15 cellular contexts compared by ENCODE assay signal in genomic region chr12:65205886-65206285, GRCh38. TPM values are rescaled to one million over a fixed set of nuclear protein-coding genes. Genes with fewer than 3 reads are reported as not detected.
DNase-seq lines count a peak whose midpoint lies in the region; ATAC-seq, FAIRE-seq and TF ChIP-seq lines count a peak whose summit lies in the region.
"Had no signal": no experiment of that assay in that cellular context is flagged by ENCODE, and none has a peak within 500 bp of the region (broad histone marks: within the 10 kb centered on the region; RNA-seq: fewer than 3 reads in every experiment).

No MANE protein-coding gene starts in this region.

- peaks cover 62% of the 10 kb centered on the region for H3K4me1 Mint-ChIP-seq in activated T-cell treated with anti-CD3 and anti-CD28 coated beads, Interleukin-2, amount 50 U/mL, for 72 hours (ENCODE audit: low read depth)

- TF ChIP-seq EP300 in GM12878 (IDR thresholded peaks at IDR 0.05; ENCODE audit: borderline replicate concordance in 1 of 2, control insufficient read depth in 1 of 2, low read depth in 2 of 2, low read length in 2 of 2): no peak

- in situ Hi-C loops in GM12878 (cut with MboI): no loop called here

- no peak overlapping the region for H3K4me3 Mint-ChIP-seq in activated T-cell treated with anti-CD3 and anti-CD28 coated beads, Interleukin-2, amount 50 U/mL, for 72 hours
- H3K4me3 Mint-ChIP-seq: activated T-helper 1 cell treated with anti-CD3 and anti-CD28 coated beads, Interleukin-12 subunit alpha, Interleukin-12 subunit beta, Interleukin-2, Interleukin-4 antibody, amounts not matched to agents 30 ng/mL and 10 ng/mL and 1 ng/mL, durations not matched to agents 14 hours and 24 hours and 36 hours had no signal

- DNase-seq in GM12878 (ENCODE audit: low read depth, low spot score) (no peak), NOMO-1 treated with DMSO at 0.1 percent for 48 hours (lab: John Stamatoyannopoulos, UW; ENCODE audit: unreplicated experiment) (no peak), left lobe of liver (ENCODE audit: low spot score) (no peak)
- no peak for DNase-seq in activated T-cell treated with anti-CD3 and anti-CD28 coated beads, Interleukin-2, amount 50 U/mL, for 72 hours
- DNase-seq: activated CD4-positive, CD25-positive, alpha-beta regulatory T cell treated with anti-CD3 and anti-CD28 coated beads, Interleukin-2, amount 50 U/mL, for 72 hours; effector CD8-positive, alpha-beta T cell; NCI-H2171; occipital lobe; PC-3; SW 1271 had no signal

- intact Hi-C loops in GM12878 (cut with micrococcal nuclease; ENCODE audit: unreplicated experiment): no loop called here

- RAD21 ChIA-PET in GM12878 (lab: Charles Lee; ENCODE audit: unreplicated experiment): no interaction called here

- no peak overlapping the region for H2AFZ ChIP-seq in GM12878 (ENCODE audit: control insufficient read depth, low read depth, low read length)

- H3K4me2 ChIP-seq in GM12878 (ENCODE audit: control insufficient read depth, insufficient read depth): peak overlapping the region; percentile 30; the same call in 1 of the 2 replicates
- H3K4me2 ChIP-seq: smooth muscle cell had no signal

- H3K27ac Mint-ChIP-seq in activated T-cell treated with anti-CD3 and anti-CD28 coated beads, Interleukin-2, amount 50 U/mL, for 72 hours: no peak overlapping the region
- H3K27ac Mint-ChIP-seq: activated T-helper 1 cell treated with anti-CD3 and anti-CD28 coated beads, Interleukin-12 subunit alpha, Interleukin-12 subunit beta, Interleukin-2, Interleukin-4 antibody, amounts not matched to agents 30 ng/mL and 10 ng/mL and 1 ng/mL, durations not matched to agents 14 hours and 24 hours and 36 hours had no signal

- FAIRE-seq in GM12878 (lab: Jason Lieb, UNC): no peak

- H3K36me3 Mint-ChIP-seq in activated T-cell treated with anti-CD3 and anti-CD28 coated beads, Interleukin-2, amount 50 U/mL, for 72 hours (ENCODE audit: insufficient read depth in 2 of 2): peaks cover 1 to 2% of the 10 kb centered on the region in 2 donors

- peak; percentile 80 for ATAC-seq in GM18498 (IDR thresholded peaks at IDR 0.05; ENCODE audit: unreplicated experiment)
- ATAC-seq in GM19468 (IDR thresholded peaks at IDR 0.05; ENCODE audit: extremely low read depth, unreplicated experiment): peak; percentile 38
- ATAC-seq in HG03175 (IDR thresholded peaks at IDR 0.05; ENCODE audit: unreplicated experiment): peak; percentile 52
- peak; percentile 54 for ATAC-seq in GM12878
- ATAC-seq in left lobe of liver: no peak
- no peak for ATAC-seq in activated T-cell treated with anti-CD3 and anti-CD28 coated beads, Interleukin-2, amount 50 U/mL, for 72 hours (replicated peaks in 1 of 2)
- ATAC-seq: PC-3 had no signal

- CTCF ChIA-PET in GM12878 (lab: Yijun Ruan, JAX): no interaction called here

- no peaks in the 10 kb centered on the region; a peak in 1 of 4 replicates for H3K36me3 ChIP-seq in GM12878 (ENCODE audit: control insufficient read depth in 2 of 2, insufficient read depth in 2 of 2, low read length in 1 of 2)

- H4K20me1 ChIP-seq in GM12878 (ENCODE audit: control insufficient read depth, insufficient read depth): no peaks in the 10 kb centered on the region

- no peak for TF ChIP-seq RAD21 in GM12878 (IDR thresholded peaks at IDR 0.05; ENCODE audit: insufficient read depth, low read depth, low read length)

- H3K9me3 Mint-ChIP-seq in activated T-cell treated with anti-CD3 and anti-CD28 coated beads, Interleukin-2, amount 50 U/mL, for 72 hours: no peaks in the 10 kb centered on the region
- H3K9me3 Mint-ChIP-seq: activated T-helper 1 cell treated with anti-CD3 and anti-CD28 coated beads, Interleukin-12 subunit alpha, Interleukin-12 subunit beta, Interleukin-2, Interleukin-4 antibody, amounts not matched to agents 30 ng/mL and 10 ng/mL and 1 ng/mL, durations not matched to agents 14 hours and 24 hours and 36 hours had no signal

- POLR2A ChIA-PET in GM12878 (lab: Charles Lee): no interaction called here

- no peaks in the 10 kb centered on the region for H3K27me3 Mint-ChIP-seq in activated T-cell treated with anti-CD3 and anti-CD28 coated beads, Interleukin-2, amount 50 U/mL, for 72 hours (ENCODE audit: low read depth)

- SMC1A ChIA-PET in GM12878 (lab: Charles Lee; ENCODE audit: uncharacterized antibody, unreplicated experiment): interaction anchor here (1.5 kb wide), 1 partner anchor 12 kb away, joined by 4 read pairs; no protein-coding TSS in a partner anchor

- no peaks in the 10 kb centered on the region; the same call in 1 of the 3 replicates for H3K9me3 ChIP-seq in GM12878 (replicated peaks; ENCODE audit: control insufficient read depth, insufficient read depth, low read length)

- peaks cover 24% of the 10 kb centered on the region for H3K4me1 ChIP-seq in GM12878 (ENCODE audit: control insufficient read depth, insufficient read depth, low read length)

- H3K79me2 ChIP-seq in GM12878 (ENCODE audit: control insufficient read depth, insufficient read depth, low read length): peaks cover 66% of the 10 kb centered on the region

- no peak for TF ChIP-seq POLR2A in GM12878 (IDR thresholded peaks at IDR 0.05; ENCODE audit: low read depth, low read length)

- no peak overlapping the region for H3K9ac ChIP-seq in GM12878 (ENCODE audit: control insufficient read depth, insufficient read depth, low read length)

- peak overlapping the region; percentile 48; the same call in 1 of the 2 replicates for H3K27ac ChIP-seq in GM12878 (ENCODE audit: control insufficient read depth, insufficient read depth)

- no peak overlapping the region for H3K4me3 ChIP-seq in GM12878
- H3K4me3 ChIP-seq: smooth muscle cell had no signal

- TF ChIP-seq CTCF in GM12878 (IDR thresholded peaks at IDR 0.05 in 2 of 3, conservative IDR thresholded peaks at IDR 0.05 in 1 of 3; ENCODE audit: control insufficient read depth in 2 of 3, extremely low read depth in 1 of 3, insufficient read depth in 1 of 3, low read depth in 3 of 3, low read length in 3 of 3): no peak

- no peaks in the 10 kb centered on the region for H3K27me3 ChIP-seq in GM12878 (replicated peaks in 1 of 2; ENCODE audit: control insufficient read depth in 2 of 2, insufficient read depth in 2 of 2, low read length in 1 of 2)

- BruUV-seq in GM12878 (replicated peaks; lab: Mats Ljungman, UMichigan): no TSS peak

TF ChIP-seq in GM12878, 131 proteins besides CTCF, POLR2A, EP300 and RAD21 (continues in another document):
- 0 out of 2 replicates have a peak, but pooled peaks have one; percentile 34 for TF ChIP-seq TCF12 (IDR thresholded peaks at IDR 0.05; ENCODE audit: low read depth, low read length)
- no peak for TF ChIP-seq MXI1 (IDR thresholded peaks at IDR 0.05; ENCODE audit: low read depth, low read length)
- no peak for TF ChIP-seq RAD51 (IDR thresholded peaks at IDR 0.05)
- TF ChIP-seq NFIC (IDR thresholded peaks at IDR 0.05; ENCODE audit: low read depth, low read length): no peak
- no peak for TF ChIP-seq RFX5 (IDR thresholded peaks at IDR 0.05; ENCODE audit: low read depth, low read length)
- peak; percentile 47; the same call in 1 of the 2 replicates for TF ChIP-seq SPI1 (IDR thresholded peaks at IDR 0.05; ENCODE audit: borderline replicate concordance, insufficient read depth, low read depth, low read length)
- TF ChIP-seq, protein P1, sequence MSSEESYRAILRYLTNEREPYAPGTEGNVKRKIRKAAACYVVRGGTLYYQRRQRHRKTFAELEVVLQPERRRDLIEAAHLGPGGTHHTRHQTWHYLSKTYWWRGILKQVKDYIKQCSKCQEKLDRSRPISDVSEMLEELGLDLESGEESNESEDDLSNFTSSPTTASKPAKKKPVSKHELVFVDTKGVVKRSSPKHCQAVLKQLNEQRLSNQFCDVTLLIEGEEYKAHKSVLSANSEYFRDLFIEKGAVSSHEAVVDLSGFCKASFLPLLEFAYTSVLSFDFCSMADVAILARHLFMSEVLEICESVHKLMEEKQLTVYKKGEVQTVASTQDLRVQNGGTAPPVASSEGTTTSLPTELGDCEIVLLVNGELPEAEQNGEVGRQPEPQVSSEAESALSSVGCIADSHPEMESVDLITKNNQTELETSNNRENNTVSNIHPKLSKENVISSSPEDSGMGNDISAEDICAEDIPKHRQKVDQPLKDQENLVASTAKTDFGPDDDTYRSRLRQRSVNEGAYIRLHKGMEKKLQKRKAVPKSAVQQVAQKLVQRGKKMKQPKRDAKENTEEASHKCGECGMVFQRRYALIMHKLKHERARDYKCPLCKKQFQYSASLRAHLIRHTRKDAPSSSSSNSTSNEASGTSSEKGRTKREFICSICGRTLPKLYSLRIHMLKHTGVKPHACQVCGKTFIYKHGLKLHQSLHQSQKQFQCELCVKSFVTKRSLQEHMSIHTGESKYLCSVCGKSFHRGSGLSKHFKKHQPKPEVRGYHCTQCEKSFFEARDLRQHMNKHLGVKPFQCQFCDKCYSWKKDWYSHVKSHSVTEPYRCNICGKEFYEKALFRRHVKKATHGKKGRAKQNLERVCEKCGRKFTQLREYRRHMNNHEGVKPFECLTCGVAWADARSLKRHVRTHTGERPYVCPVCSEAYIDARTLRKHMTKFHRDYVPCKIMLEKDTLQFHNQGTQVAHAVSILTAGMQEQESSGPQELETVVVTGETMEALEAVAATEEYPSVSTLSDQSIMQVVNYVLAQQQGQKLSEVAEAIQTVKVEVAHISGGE (CRISPR knock-in tag; IDR thresholded peaks at IDR 0.05): no peak
- TF ChIP-seq STAT1 (conservative IDR thresholded peaks at IDR 0.05): no peak
- no peak for TF ChIP-seq MYC (IDR thresholded peaks at IDR 0.05; ENCODE audit: insufficient read depth, insufficient read length, insufficient replicate concordance, low read length, severe bottlenecking)
- no peak for TF ChIP-seq TCF3 (IDR thresholded peaks at IDR 0.05; ENCODE audit: borderline replicate concordance, insufficient read depth, low read depth, low read length)

RNA-seq across cellular contexts. Expression of gene LEMD3, which starts 36.5 kb away (rescaled TPM):
- total RNA-seq in GM12878 (2013; cell fraction: nucleolus; rRNA removed): 71.8 and 93.9 TPM in 2 replicates
- total RNA-seq in GM12878 (2014; rRNA removed): 23.8 and 24.8 TPM in 2 replicates
- total RNA-seq in GM12878 (2014; rRNA removed; fragmentation: Illumina TruSeq; extraction: Trizol): 19.4 and 19.6 TPM in 2 replicates
- 23.6 and 26.0 TPM in 2 replicates for total RNA-seq in GM12878 (2021)
- 4.1 TPM for polyA plus RNA-seq in GM12878 (2011; ENCODE audit: low read depth)
- polyA plus RNA-seq in GM12878 (2011; rRNA removed): 21.3 and 29.5 TPM in 2 replicates
- 6.5 and 7.0 TPM in 2 replicates for polyA plus RNA-seq in GM12878 (2011; cell fraction: cytosol; rRNA removed)
- 20.1 and 23.8 TPM in 2 replicates for polyA plus RNA-seq in GM12878 (2011; cell fraction: nucleus; rRNA removed)
- polyA plus RNA-seq in GM12878 (2012): 9.3 and 13.1 TPM in 2 replicates
- 17.7 and 31.1 TPM in 2 replicates for polyA plus RNA-seq in GM12878 (2014; fragmentation: Illumina TruSeq; extraction: Trizol)
- 1 to 10 TPM; 7.5 to 9.0 TPM for polyA plus RNA-seq in GM12878 (2014; fragmentation: Nextera tagmentation; extraction: Ambion mirVana)
- polyA plus RNA-seq in GM12878 (2014; rRNA removed): 12.0 and 17.8 TPM in 2 replicates
- polyA plus RNA-seq in GM12878 (2016; fragmentation: Nextera tagmentation; extraction: Ambion mirVana): 10 to 100 TPM; 14.6 to 15.4 TPM
- 13.5 and 14.3 TPM in 2 replicates for polyA minus RNA-seq in GM12878 (2011; rRNA and poly(A)+ RNA removed)
- 4.9 and 7.5 TPM in 2 replicates for polyA minus RNA-seq in GM12878 (2011; cell fraction: cytosol; rRNA and poly(A)+ RNA removed)
- 28.7 and 46.6 TPM in 2 replicates for polyA minus RNA-seq in GM12878 (2011; cell fraction: nucleus; rRNA and poly(A)+ RNA removed)
- 10.3 TPM for total RNA-seq in left lobe of liver
- 10 to 100 TPM; 20.2 to 27.3 TPM for total RNA-seq in activated T-cell treated with anti-CD3 and anti-CD28 coated beads, Interleukin-2, amount 50 U/mL, for 72 hours

Comparison
In these comparisons a context has a peak if more than half of its experiments do, and no peak if none do; other contexts are left out.
1. ATAC-seq: peak in GM18498 (single experiment), GM19468 (single experiment), HG03175 (single experiment) and GM12878 (single experiment); none in left lobe of liver (single experiment) and activated T-cell treated with anti-CD3 and anti-CD28 coated beads, Interleukin-2, amount 50 U/mL, for 72 hours (0 of 2).